Comparison of ENCODE assay signal across 33 cellular contexts in genomic region chr15:53453253-53454105, GRCh38.
DNase-seq lines count a peak whose midpoint lies in the region; ATAC-seq, FAIRE-seq and TF ChIP-seq lines count a peak whose summit lies in the region.
"Had no signal": no experiment of that assay in that cellular context is flagged by ENCODE, and none has a peak within 500 bp of the region (broad histone marks: within the 10 kb centered on the region; RNA-seq: fewer than 3 reads in every experiment).

No MANE protein-coding gene starts in this region.

- H3K36me3 ChIP-seq in body of pancreas (replicated peaks in 1 of 2; ENCODE audit: insufficient read depth in 1 of 2, low read depth in 2 of 2) (no peaks in the 10 kb centered on the region), right lobe of liver (no peaks in the 10 kb centered on the region), upper lobe of right lung (no peaks in the 10 kb centered on the region), tibial artery (no peaks in the 10 kb centered on the region)
- H3K36me3 ChIP-seq: ascending aorta, uterus, WERI-Rb-1 had no signal

- H3K27ac ChIP-seq in body of pancreas (peak overlapping the region; percentile 68 to 95 (median 88)), right lobe of liver (peak overlapping the region; percentile 39 to 93 (median 56)), upper lobe of right lung (no peak overlapping the region), tibial artery (no peak overlapping the region)
- H3K27ac ChIP-seq: ascending aorta, coronary artery, KMS-11, RWPE1, uterus, WERI-Rb-1 had no signal

- DNase-seq in NCI-H748 (lab: John Stamatoyannopoulos, UW; ENCODE audit: unreplicated experiment) (peak; percentile 41), NCI-H748 treated with DMSO at 0.1 percent for 48 hours (lab: John Stamatoyannopoulos, UW) (no peak), body of pancreas (peak; percentile 84 to 96 (median 89)), right lobe of liver (peak; percentile 53 to 93 (median 74)), upper lobe of right lung (no peak), UCSD-AML1 (lab: John Stamatoyannopoulos, UW; ENCODE audit: unreplicated experiment) (no peak), frontal cortex (ENCODE audit: low spot score in 2 of 2) (no peak), tibial artery (no peak)
- DNase-seq: 8988T; activated CD4-positive, alpha-beta T cell treated with anti-CD3 and anti-CD28 coated beads, Interleukin-2, amount 50 U/mL, for 4 hours; activated gamma-delta T cell treated with Interleukin-2 at 50 U/mL for 16 hours; activated T-cell treated with anti-CD3 and anti-CD28 coated beads, Interleukin-2, amount 50 U/mL, for 48 hours; CD4-positive, CD25-positive, alpha-beta regulatory T cell; effector CD8-positive, alpha-beta T cell; midbrain; MM.1S; naive thymus-derived CD8-positive, alpha-beta T cell; NCI-H1105 treated with DMSO at 0.1 percent for 48 hours; NCI-H2029 treated with DMSO at 0.1 percent for 48 hours; NCI-H2227 treated with DMSO at 0.1 percent for 48 hours; stimulated activated CD4-positive, alpha-beta T cell treated with anti-CD3 and anti-CD28 coated beads, Interleukin-15, amount 100 ng/mL, for 24 hours; substantia nigra; T1000; uterus; WERI-Rb-1 had no signal

- ATAC-seq in body of pancreas (peak; percentile 87), right lobe of liver (peak; percentile 59 to 79 (median 70)), upper lobe of right lung (peak; percentile 80)
- ATAC-seq: naive thymus-derived CD8-positive, alpha-beta T cell; stimulated activated effector memory CD8-positive, alpha-beta T cell treated with anti-CD3 and anti-CD28 coated beads, Interleukin-12 subunit alpha, Interleukin-12 subunit beta, amount 100 ng/mL, for 72 hours had no signal

- H3K4me3 ChIP-seq in body of pancreas (no peak overlapping the region), right lobe of liver (no peak overlapping the region), upper lobe of right lung (no peak overlapping the region), tibial artery (no peak overlapping the region)
- H3K4me3 ChIP-seq: ascending aorta, coronary artery, uterus had no signal

- TF ChIP-seq POLR2A in body of pancreas (IDR thresholded peaks at IDR 0.05) (peak in 2 of 3 donors; percentile 43 to 62), right lobe of liver (IDR thresholded peaks at IDR 0.05) (peak; percentile 43)

- H3K4me1 ChIP-seq in body of pancreas (peaks cover 69% of the 10 kb centered on the region), right lobe of liver (peaks cover 0 to 62% (median 27%) of the 10 kb centered on the region in 4 donors), upper lobe of right lung (peaks cover 3% of the 10 kb centered on the region), tibial artery (no peaks in the 10 kb centered on the region)
- H3K4me1 ChIP-seq: ascending aorta, uterus had no signal

- TF ChIP-seq CTCF in body of pancreas (IDR thresholded peaks at IDR 0.05) (no peak), right lobe of liver (IDR thresholded peaks at IDR 0.05) (no peak), upper lobe of right lung (IDR thresholded peaks at IDR 0.05) (no peak), tibial artery (IDR thresholded peaks at IDR 0.05) (no peak)

- FAIRE-seq in frontal cortex (lab: Jason Lieb, UNC), result no peak
- FAIRE-seq: GM12891, H54, islet of Langerhans had no signal

- intact Hi-C loops in body of pancreas (cut with DNase I) (no loop called here), right lobe of liver (cut with DNase I) (loop anchor here in 1 of 2 donors (10.0 kb wide), 1 partner anchor 669 kb away; no protein-coding TSS in a partner anchor), upper lobe of right lung (cut with DNase I) (no loop called here), tibial artery (cut with DNase I; ENCODE audit: low total_unique reads) (no loop called here)

- no peaks in the 10 kb centered on the region for H3K27me3 ChIP-seq in body of pancreas
- H3K27me3 ChIP-seq in right lobe of liver, result no peaks in the 10 kb centered on the region
- H3K27me3 ChIP-seq in upper lobe of right lung, result no peaks in the 10 kb centered on the region
- no peaks in the 10 kb centered on the region for H3K27me3 ChIP-seq in tibial artery
- H3K27me3 ChIP-seq: ascending aorta, uterus had no signal

- H3K9me3 ChIP-seq in body of pancreas (no peaks in the 10 kb centered on the region), right lobe of liver (no peaks in the 10 kb centered on the region), upper lobe of right lung (no peaks in the 10 kb centered on the region), tibial artery (no peaks in the 10 kb centered on the region)
- H3K9me3 ChIP-seq: ascending aorta, uterus had no signal

- WGBS in body of pancreas, 2 donors, result 7 to 11% methylated on average over 2 of the region's 2 CpGs
- 29% methylated on average over 2 of the region's 2 CpGs for WGBS in right lobe of liver (ENCODE audit: insufficient coverage, low coverage, low lambda C conversion rate, missing lambda C conversion rate)

Comparison
In these comparisons a context has a peak if more than half of its experiments do, and no peak if none do; other contexts are left out.
1. DNase-seq: peak in NCI-H748 (single experiment), body of pancreas (4 of 4) and right lobe of liver (3 of 3); none in NCI-H748 treated with DMSO at 0.1 percent for 48 hours (single experiment), upper lobe of right lung (single experiment), UCSD-AML1 (single experiment), frontal cortex (0 of 2) and tibial artery (0 of 2).
2. H3K27ac ChIP-seq: peak in body of pancreas (4 of 4) and right lobe of liver (3 of 3); none in upper lobe of right lung (single experiment) and tibial artery (0 of 2).
3. Peak in every context shown above with its lines, with median percentiles within 50 percentile points of each other: ATAC-seq.